Comparison of ENCODE assay signal across 21 cellular contexts in the genomic region with DNA sequence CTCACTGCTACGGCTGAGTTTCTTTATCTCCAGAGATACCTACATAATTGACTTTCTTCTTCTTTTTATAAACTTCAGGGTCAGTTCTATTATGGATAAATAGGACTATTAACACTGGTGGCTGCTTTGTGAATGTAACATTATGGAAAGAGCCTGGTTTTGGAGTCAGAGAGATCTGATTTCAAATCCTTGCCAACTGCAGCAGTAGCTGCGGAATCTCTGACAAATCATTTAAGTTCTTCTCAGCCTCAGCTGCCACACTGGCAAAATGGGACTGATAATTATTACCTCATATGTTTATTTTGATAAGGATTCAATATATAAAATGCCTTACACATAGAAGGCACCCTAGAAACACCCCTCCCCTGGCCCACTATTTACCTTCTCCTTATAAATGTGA.
DNase-seq lines count a peak whose midpoint lies in the region; ATAC-seq, FAIRE-seq and TF ChIP-seq lines count a peak whose summit lies in the region.
"Had no signal": no experiment of that assay in that cellular context is flagged by ENCODE, and none has a peak within 500 bp of the region (broad histone marks: within the 10 kb centered on the region; RNA-seq: fewer than 3 reads in every experiment).

No MANE protein-coding gene starts in this region.

- TF ChIP-seq CTCF in hepatocyte (IDR thresholded peaks at IDR 0.05; ENCODE audit: poor library complexity), result no peak

- no peaks in the 10 kb centered on the region for H3K79me2 ChIP-seq in hepatocyte

- DNase-seq in activated T-cell treated with anti-CD3 and anti-CD28 coated beads, Interleukin-2, amount 50 U/mL, for 24 hours, result no peak
- no peak for DNase-seq in activated T-cell treated with anti-CD3 and anti-CD28 coated beads, Interleukin-2, amount 50 U/mL, for 72 hours
- DNase-seq in T-helper 17 cell (no peak), hepatocyte (ENCODE audit: low spot score) (no peak), H54 (ENCODE audit: insufficient read length, low spot score) (no peak), RPMI8226 (no peak), COR-L47 (lab: John Stamatoyannopoulos, UW) (no peak)
- DNase-seq: activated CD4-positive, alpha-beta T cell treated with anti-CD3 and anti-CD28 coated beads, Interleukin-2, amount 50 U/mL, for 1 hour; C1 segment of cervical spinal cord; colonic mucosa; midbrain; MM.1S; NCI-H1694; NCI-H82; SIG-M5; stimulated activated CD4-positive, alpha-beta T cell treated with anti-CD3 and anti-CD28 coated beads, Interleukin-12 subunit alpha, Interleukin-12 subunit beta, amount 100 ng/mL, for 4 hours; T-helper 1 cell had no signal

- H3K27ac ChIP-seq in hepatocyte, result peak overlapping the region; percentile 24
- H3K27ac ChIP-seq in skeletal muscle tissue (ENCODE audit: low read depth, low read length), result peak overlapping the region; percentile 25
- H3K27ac ChIP-seq: A549, colonic mucosa had no signal

- H3K36me3 ChIP-seq in hepatocyte (replicated peaks; ENCODE audit: insufficient read depth, low read depth) (no peaks in the 10 kb centered on the region), skeletal muscle tissue (ENCODE audit: control insufficient read depth in 3 of 3, insufficient read depth in 3 of 3, low read length in 3 of 3) (no peaks in the 10 kb centered on the region)
- H3K36me3 ChIP-seq: colonic mucosa, suprapubic skin had no signal

- H3K27me3 ChIP-seq in hepatocyte, result no peaks in the 10 kb centered on the region
- no peaks in the 10 kb centered on the region for H3K27me3 ChIP-seq in skeletal muscle tissue (ENCODE audit: control insufficient read depth in 3 of 3, insufficient read depth in 3 of 3, low read length in 3 of 3)
- H3K27me3 ChIP-seq: colonic mucosa, suprapubic skin had no signal

- no peak overlapping the region for H3K4me2 ChIP-seq in hepatocyte
- H3K4me2 ChIP-seq: A549 had no signal

- ATAC-seq in activated T-cell treated with anti-CD3 and anti-CD28 coated beads, Interleukin-2, amount 50 U/mL, for 72 hours (replicated peaks in 1 of 2), result no peak
- ATAC-seq in T-helper 17 cell, result no peak
- ATAC-seq: left lobe of liver had no signal

- H3K4me3 ChIP-seq in hepatocyte (no peak overlapping the region), skeletal muscle tissue (ENCODE audit: low read length in 3 of 3) (no peak overlapping the region)
- H3K4me3 ChIP-seq: A549, colonic mucosa, suprapubic skin had no signal

- H3K36me3 Mint-ChIP-seq in activated T-cell treated with anti-CD3 and anti-CD28 coated beads, Interleukin-2, amount 50 U/mL, for 24 hours (ENCODE audit: low read depth), result peaks cover 63% of the 10 kb centered on the region
- peaks cover 4 to 22% of the 10 kb centered on the region in 2 donors for H3K36me3 Mint-ChIP-seq in activated T-cell treated with anti-CD3 and anti-CD28 coated beads, Interleukin-2, amount 50 U/mL, for 72 hours (ENCODE audit: insufficient read depth in 2 of 2)
- peaks cover 3% of the 10 kb centered on the region for H3K36me3 Mint-ChIP-seq in T-helper 17 cell (ENCODE audit: low read depth)

- no peak overlapping the region for H2AFZ ChIP-seq in hepatocyte

- H3K4me1 Mint-ChIP-seq in activated T-cell treated with anti-CD3 and anti-CD28 coated beads, Interleukin-2, amount 50 U/mL, for 24 hours (ENCODE audit: low read depth), result peaks cover 83% of the 10 kb centered on the region
- peaks cover 71% of the 10 kb centered on the region for H3K4me1 Mint-ChIP-seq in activated T-cell treated with anti-CD3 and anti-CD28 coated beads, Interleukin-2, amount 50 U/mL, for 72 hours (ENCODE audit: low read depth)
- peaks cover 18% of the 10 kb centered on the region for H3K4me1 Mint-ChIP-seq in T-helper 17 cell

- 70% methylated on average over 2 of the region's 2 CpGs for WGBS in hepatocyte (ENCODE audit: low lambda C conversion rate, missing lambda C conversion rate)

- peak overlapping the region in 1 of 3 donors; percentile 26 for H3K9ac ChIP-seq in skeletal muscle tissue (ENCODE audit: low read depth in 1 of 3, low read length in 3 of 3)

- H3K9me3 Mint-ChIP-seq in activated T-cell treated with anti-CD3 and anti-CD28 coated beads, Interleukin-2, amount 50 U/mL, for 24 hours, result no peaks in the 10 kb centered on the region
- H3K9me3 Mint-ChIP-seq in activated T-cell treated with anti-CD3 and anti-CD28 coated beads, Interleukin-2, amount 50 U/mL, for 72 hours, result no peaks in the 10 kb centered on the region

- H3K9me3 ChIP-seq in T-helper 17 cell (ENCODE audit: control insufficient read depth, low read length, poor library complexity, severe bottlenecking), result no peaks in the 10 kb centered on the region
- H3K9me3 ChIP-seq in hepatocyte (ENCODE audit: low read depth), result no peaks in the 10 kb centered on the region
- H3K9me3 ChIP-seq in skeletal muscle tissue (ENCODE audit: control insufficient read depth in 3 of 3, low read length in 3 of 3), result no peaks in the 10 kb centered on the region
- H3K9me3 ChIP-seq: A549, colonic mucosa, suprapubic skin had no signal

- H3K27me3 Mint-ChIP-seq in activated T-cell treated with anti-CD3 and anti-CD28 coated beads, Interleukin-2, amount 50 U/mL, for 24 hours, result no peaks in the 10 kb centered on the region
- no peaks in the 10 kb centered on the region for H3K27me3 Mint-ChIP-seq in activated T-cell treated with anti-CD3 and anti-CD28 coated beads, Interleukin-2, amount 50 U/mL, for 72 hours (ENCODE audit: low read depth)
- no peaks in the 10 kb centered on the region for H3K27me3 Mint-ChIP-seq in T-helper 17 cell

- no peak for FAIRE-seq in H54 (lab: Jason Lieb, UNC)
- FAIRE-seq: A549 had no signal

- H3K9me2 ChIP-seq in hepatocyte (replicated peaks; ENCODE audit: insufficient read depth), result no peaks in the 10 kb centered on the region

- no peak overlapping the region for H3K4me3 Mint-ChIP-seq in activated T-cell treated with anti-CD3 and anti-CD28 coated beads, Interleukin-2, amount 50 U/mL, for 24 hours
- H3K4me3 Mint-ChIP-seq in activated T-cell treated with anti-CD3 and anti-CD28 coated beads, Interleukin-2, amount 50 U/mL, for 72 hours, result no peak overlapping the region
- H3K4me3 Mint-ChIP-seq in T-helper 17 cell, result no peak overlapping the region

- TF ChIP-seq POLR2A in H54 (IDR thresholded peaks at IDR 0.05; ENCODE audit: low read depth, low read length), result no peak

- H3K4me1 ChIP-seq in hepatocyte (ENCODE audit: insufficient read depth) (no peaks in the 10 kb centered on the region), skeletal muscle tissue (ENCODE audit: control insufficient read depth in 3 of 3, insufficient read depth in 3 of 3, low read length in 3 of 3) (peaks cover 31 to 35% (median 32%) of the 10 kb centered on the region in 3 donors)
- H3K4me1 ChIP-seq: A549, colonic mucosa had no signal

- H3K27ac Mint-ChIP-seq in activated T-cell treated with anti-CD3 and anti-CD28 coated beads, Interleukin-2, amount 50 U/mL, for 24 hours, result peak overlapping the region; percentile 66
- H3K27ac Mint-ChIP-seq in activated T-cell treated with anti-CD3 and anti-CD28 coated beads, Interleukin-2, amount 50 U/mL, for 72 hours, result no peak overlapping the region
- H3K27ac Mint-ChIP-seq in T-helper 17 cell, result peak overlapping the region; percentile 59

- no peaks in the 10 kb centered on the region for H4K20me1 ChIP-seq in hepatocyte (ENCODE audit: insufficient read depth, poor library complexity, severe bottlenecking)
